In the genomic region with DNA sequence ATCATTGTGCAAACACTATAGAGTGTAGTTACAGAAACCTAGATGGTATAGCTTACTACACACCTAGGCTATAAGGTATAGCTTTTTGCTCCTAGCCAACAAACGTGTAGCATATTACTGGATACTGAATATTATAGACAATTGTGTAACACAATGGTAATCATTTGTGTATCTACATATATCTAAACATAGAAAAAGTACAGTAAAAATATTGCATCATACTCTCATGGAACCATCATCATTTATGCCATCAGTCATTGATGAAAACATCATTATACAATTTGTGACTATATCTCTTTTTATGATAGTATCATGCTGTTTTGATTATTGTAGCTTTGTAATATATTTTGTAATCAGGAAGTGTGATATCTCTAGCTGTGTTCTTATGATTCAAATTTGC, we compare ENCODE assay signal across 38 cellular contexts. TPM values are rescaled to one million over a fixed set of nuclear protein-coding genes. Genes with fewer than 3 reads are reported as not detected.
"Had no signal": no experiment of that assay in that cellular context is flagged by ENCODE, and none has a peak within 500 bp of the region (broad histone marks: within the 10 kb centered on the region; RNA-seq: fewer than 3 reads in every experiment).

No MANE protein-coding gene starts in this region.

- DNase-seq: activated effector memory CD4-positive, alpha-beta T cell treated with anti-CD3 and anti-CD28 coated beads, Interleukin-2, amount 50 U/mL, for 16 hours; activated effector memory CD4-positive, alpha-beta T cell treated with Interleukin-2 at 50 U/mL for 16 hours; activated gamma-delta T cell; activated gamma-delta T cell treated with Interleukin-2 at 50 U/mL for 16 hours; activated naive CD4-positive, alpha-beta T cell; activated naive CD4-positive, alpha-beta T cell treated with anti-CD3 and anti-CD28 coated beads for 36 hours; activated naive CD4-positive, alpha-beta T cell treated with anti-CD3 and anti-CD28 coated beads, Interleukin-2, amount 10 ng/mL, durations not matched to agents 7 days and 5 days; activated naive CD4-positive, alpha-beta T cell treated with anti-CD3 and anti-CD28 coated beads, Interleukin-2, amount 50 U/mL, for 16 hours; activated naive CD4-positive, alpha-beta T cell treated with Interleukin-2 at 50 U/mL for 16 hours; activated naive CD8-positive, alpha-beta T cell treated with anti-CD3 and anti-CD28 coated beads for 36 hours; activated naive CD8-positive, alpha-beta T cell treated with anti-CD3 and anti-CD28 coated beads, Interleukin-2, amount 10 ng/mL, durations not matched to agents 7 days and 5 days; activated naive CD8-positive, alpha-beta T cell treated with anti-CD3 and anti-CD28 coated beads, Interleukin-2, amount 50 U/mL, for 24 hours; activated T-cell treated with anti-CD3 and anti-CD28 coated beads, Interleukin-2, amount 50 U/mL, for 1 hour; activated T-cell treated with anti-CD3 and anti-CD28 coated beads, Interleukin-2, amount 50 U/mL, for 24 hours; activated T-cell treated with anti-CD3 and anti-CD28 coated beads, Interleukin-2, amount 50 U/mL, for 4 hours; activated T-cell treated with anti-CD3 and anti-CD28 coated beads, Interleukin-2, amount 50 U/mL, for 48 hours; activated T-cell treated with anti-CD3 and anti-CD28 coated beads, Interleukin-2, amount 50 U/mL, for 72 hours; adrenal gland; amniotic stem cell; amygdala; anterior cingulate cortex; aorta; body of pancreas; brain microvascular endothelial cell; caudate nucleus; central memory CD4-positive, alpha-beta T cell; cerebellar nuclear complex had no signal

- H3K4me3 ChIP-seq: adrenal gland, ascending aorta, body of pancreas, breast epithelium, cardiac muscle cell had no signal

- H3K27me3 ChIP-seq: adrenal gland, ascending aorta, body of pancreas, brain microvascular endothelial cell, breast epithelium, cardiac muscle cell had no signal

- H3K36me3 ChIP-seq: adrenal gland, ascending aorta, brain microvascular endothelial cell, breast epithelium, cardiac muscle cell had no signal

- H3K4me1 ChIP-seq: adrenal gland, ascending aorta, body of pancreas, breast epithelium had no signal

- H3K27ac ChIP-seq: adrenal gland, ascending aorta, body of pancreas, brain microvascular endothelial cell, breast epithelium, cardiac muscle cell had no signal

- ATAC-seq: activated naive CD4-positive, alpha-beta T cell treated with anti-CD3 and anti-CD28 coated beads, Interleukin-2, amount 50 U/mL, for 72 hours; activated naive CD8-positive, alpha-beta T cell treated with anti-CD3 and anti-CD28 coated beads, Interleukin-2, amount 50 U/mL, for 24 hours; activated T-cell treated with anti-CD3 and anti-CD28 coated beads, Interleukin-2, amount 50 U/mL, for 4 hours; activated T-cell treated with anti-CD3 and anti-CD28 coated beads, Interleukin-2, amount 50 U/mL, for 72 hours; activated T-helper 17 cell treated with anti-CD3 and anti-CD28 coated beads, Interleukin-2, amount 50 U/mL, for 72 hours; body of pancreas had no signal

- FAIRE-seq: astrocyte, bronchial epithelial cell had no signal

- H3K9me3 ChIP-seq: adrenal gland, body of pancreas had no signal

RNA-seq across cellular contexts. Expression of gene HCRTR2, which starts 21.0 kb away (rescaled TPM):
- total RNA-seq: activated naive CD4-positive, alpha-beta T cell treated with anti-CD3 and anti-CD28 coated beads for 36 hours; activated naive CD4-positive, alpha-beta T cell treated with anti-CD3 and anti-CD28 coated beads, Interleukin-2, amount 50 U/mL, for 72 hours; activated naive CD8-positive, alpha-beta T cell treated with anti-CD3 and anti-CD28 coated beads for 36 hours; activated naive CD8-positive, alpha-beta T cell treated with anti-CD3 and anti-CD28 coated beads, Interleukin-2, amount 10 ng/mL, durations not matched to agents 7 days and 5 days; activated T-cell treated with anti-CD3 and anti-CD28 coated beads, Interleukin-2, amount 50 U/mL, for 4 hours; activated T-cell treated with anti-CD3 and anti-CD28 coated beads, Interleukin-2, amount 50 U/mL, for 72 hours; activated T-helper 1 cell treated with anti-CD3 and anti-CD28 coated beads, Interleukin-12 subunit alpha, Interleukin-12 subunit beta, Interleukin-2, Interleukin-4 antibody, amounts not matched to agents 30 ng/mL and 10 ng/mL and 1 ng/mL, durations not matched to agents 14 hours and 24 hours and 36 hours; activated T-helper 17 cell treated with anti-CD3 and anti-CD28 coated beads, Interleukin-2, amount 50 U/mL, for 72 hours; activated T-helper 2 cell treated with anti-CD3 and anti-CD28 coated beads, Interferon-gamma antibody, Interleukin-2, Interleukin-4, amounts not matched to agents 10 μg/mL and 5 μg/mL and 100 μg/mL, durations not matched to agents 14 hours and 24 hours and 36 hours; aorta; ascending aorta; body of pancreas; breast epithelium; bronchial epithelial cell; cardiac muscle cell; cardiac septum; chondrocyte had no signal
- polyA plus RNA-seq: aorta, cardiac muscle cell had no signal
